ENCODE assay signal across 6 cellular contexts in the genomic region with DNA sequence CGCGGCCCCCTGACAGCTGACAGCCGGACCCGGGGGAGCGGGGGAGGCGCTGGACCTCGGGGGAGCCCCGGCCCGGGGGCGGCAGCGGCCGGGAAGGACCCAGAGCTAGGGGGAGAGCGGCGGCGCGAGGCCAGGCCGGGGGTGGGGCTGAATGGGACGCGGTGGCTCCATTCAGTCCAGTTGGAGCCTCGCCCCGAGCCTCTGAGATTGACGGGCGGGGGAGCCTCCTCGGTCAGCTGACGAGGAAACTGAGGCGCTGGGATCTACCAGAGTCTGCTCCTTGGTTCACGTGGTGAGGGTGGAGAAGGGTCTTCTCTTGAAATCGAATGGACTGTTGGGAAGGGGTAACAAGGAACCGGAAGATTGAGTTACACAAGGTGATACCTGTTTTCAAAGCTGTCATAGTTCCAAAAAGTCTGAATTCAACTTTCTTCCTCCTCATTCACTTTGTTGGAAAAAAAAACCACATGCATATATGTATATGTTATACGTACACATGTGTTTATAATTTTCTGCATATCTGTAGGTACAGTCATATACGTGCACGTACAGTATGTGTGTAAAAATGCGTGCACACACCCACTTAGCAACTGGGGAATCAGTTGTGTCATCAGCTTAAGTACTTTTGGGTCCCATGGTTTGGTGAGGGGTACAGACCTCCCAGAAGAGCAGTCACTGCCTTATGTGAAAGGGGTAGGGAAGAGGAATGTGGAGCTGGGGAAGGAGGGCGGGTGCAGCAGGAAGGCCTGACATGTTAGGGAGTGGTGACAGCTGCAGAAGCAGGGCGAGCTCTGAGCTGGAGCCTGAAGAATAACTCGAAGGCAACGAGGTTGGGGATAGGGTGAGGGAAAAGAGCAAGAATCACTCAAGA. TPM values are rescaled to one million over a fixed set of nuclear protein-coding genes. Genes with fewer than 3 reads are reported as not detected.
DNase-seq lines count a peak whose midpoint lies in the region; ATAC-seq lines count a peak whose summit lies in the region.

No MANE protein-coding gene starts in this region.

- H3K27ac Mint-ChIP-seq in activated naive CD8-positive, alpha-beta T cell = peak overlapping the region; percentile 97

- H3K9me3 Mint-ChIP-seq in activated naive CD8-positive, alpha-beta T cell (ENCODE audit: low read depth) = no peaks in the 10 kb centered on the region

- no CpG with 5 or more reads among the region's 37 CpGs for WGBS in mesendoderm (ENCODE audit: extremely low coverage, insufficient coverage, low lambda C conversion rate)

- no peak overlapping the region for H2BK5ac ChIP-seq in mesendoderm (ENCODE audit: low read length)

- H4K8ac ChIP-seq in mesendoderm (ENCODE audit: low read depth, low read length) = no peak overlapping the region

- no peak overlapping the region for H4K5ac ChIP-seq in mesendoderm (ENCODE audit: low read length)

- no peaks in the 10 kb centered on the region for H3K27me3 Mint-ChIP-seq in activated naive CD8-positive, alpha-beta T cell

- H3K27me3 ChIP-seq in mesendoderm (ENCODE audit: insufficient read depth, low read length, poor library complexity) = no peaks in the 10 kb centered on the region

- no peak overlapping the region for H2AK5ac ChIP-seq in mesendoderm (ENCODE audit: low read length)

- H3K4me3 Mint-ChIP-seq in activated naive CD8-positive, alpha-beta T cell = peak overlapping the region; percentile 94

- peak overlapping the region; percentile 70 for H3K18ac ChIP-seq in mesendoderm (ENCODE audit: low read length)

- no peak overlapping the region for H3K23ac ChIP-seq in mesendoderm (ENCODE audit: low read length)

- H3K56ac ChIP-seq in mesendoderm (ENCODE audit: low read length) = peak overlapping the region; percentile 85

- H3K36me3 ChIP-seq in mesendoderm (ENCODE audit: control insufficient read depth, insufficient read depth, low read length) = no peaks in the 10 kb centered on the region

- peak overlapping the region; percentile 33 for H3K27ac ChIP-seq in mesendoderm (ENCODE audit: low read depth, low read length)

- H3K9ac ChIP-seq in mesendoderm (ENCODE audit: low read length) = peak overlapping the region; percentile 77

- no peak overlapping the region for H2BK15ac ChIP-seq in mesendoderm (replicated peaks; ENCODE audit: low read depth)

- H3K79me2 ChIP-seq in mesendoderm (ENCODE audit: control insufficient read depth, insufficient read depth, low read length) = no peaks in the 10 kb centered on the region

- H3K4me2 ChIP-seq in mesendoderm (ENCODE audit: low read length) = peak overlapping the region; percentile 95

- no peak overlapping the region for H3K4ac ChIP-seq in mesendoderm (ENCODE audit: low read depth, low read length)

- H3K79me1 ChIP-seq in mesendoderm (ENCODE audit: low read length) = peaks cover 14% of the 10 kb centered on the region

- no peak overlapping the region for H2BK120ac ChIP-seq in mesendoderm (ENCODE audit: low read depth, low read length)

- no peak for DNase-seq in mesendoderm
- DNase-seq in NCI-H1694 treated with DMSO at 0.1 percent for 48 hours (lab: John Stamatoyannopoulos, UW) = no peak
- DNase-seq in NCI-H1930 (lab: John Stamatoyannopoulos, UW) = no peak

- peaks cover 46% of the 10 kb centered on the region for H3K4me1 Mint-ChIP-seq in activated naive CD8-positive, alpha-beta T cell (ENCODE audit: low read depth)

- peak overlapping the region; percentile 79 for H3K4me3 ChIP-seq in mesendoderm (ENCODE audit: low read length)

- no peaks in the 10 kb centered on the region for H3K4me1 ChIP-seq in mesendoderm (ENCODE audit: control insufficient read depth, low read depth, low read length)

- H3K36me3 Mint-ChIP-seq in activated naive CD8-positive, alpha-beta T cell = no peaks in the 10 kb centered on the region

- ATAC-seq in GM21717 (IDR thresholded peaks at IDR 0.05; ENCODE audit: unreplicated experiment) (peak; percentile 5), GM21390 (IDR thresholded peaks at IDR 0.05; ENCODE audit: unreplicated experiment) (no peak)

RNA-seq across cellular contexts. Expression of a gene that starts 0.6 kb away (rescaled TPM):
- polyA plus RNA-seq in mesendoderm (2013, experiment 1 of 2) = 54.8 TPM
- 56.0 TPM for polyA plus RNA-seq in mesendoderm (2013, experiment 2 of 2)

RNA-seq across cellular contexts. Expression of a gene that starts 1.6 kb away (rescaled TPM):
- 12.6 TPM for polyA plus RNA-seq in mesendoderm (2013, experiment 1 of 2)
- 12.7 TPM for polyA plus RNA-seq in mesendoderm (2013, experiment 2 of 2)

RNA-seq across cellular contexts. Expression of a gene that starts 37.6 kb away (rescaled TPM):
- polyA plus RNA-seq in mesendoderm (2013, experiment 1 of 2) = 2.7 TPM
- 2.5 TPM for polyA plus RNA-seq in mesendoderm (2013, experiment 2 of 2)

RNA-seq across cellular contexts. Expression of a gene that starts 48.8 kb away (rescaled TPM):
- polyA plus RNA-seq in mesendoderm (2013, experiment 1 of 2) = 23.0 TPM
- polyA plus RNA-seq in mesendoderm (2013, experiment 2 of 2) = 23.7 TPM
